Comparison of ENCODE assay signal across 18 cellular contexts in the genomic region with DNA sequence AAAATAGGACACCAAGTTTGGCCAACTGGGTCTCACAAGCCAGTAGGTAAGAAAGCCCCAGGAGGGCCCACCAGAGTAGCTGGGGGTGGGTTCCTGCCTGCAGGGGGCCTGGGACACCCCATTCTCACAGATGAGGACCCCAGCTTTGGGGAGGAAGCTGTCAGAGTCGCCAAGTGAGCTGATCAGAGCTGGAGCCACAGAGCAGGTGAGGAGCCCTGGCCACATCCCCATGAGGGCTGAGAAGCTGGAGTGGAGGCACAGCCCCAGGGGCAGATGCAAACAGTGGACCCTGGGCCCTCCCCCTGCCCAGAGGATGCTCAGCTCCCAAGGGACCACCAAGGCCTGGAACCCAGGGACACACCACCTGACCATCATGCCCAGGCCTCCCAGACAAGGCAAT. TPM values are rescaled to one million over a fixed set of nuclear protein-coding genes. Genes with fewer than 3 reads are reported as not detected.
DNase-seq lines count a peak whose midpoint lies in the region; ATAC-seq, FAIRE-seq and TF ChIP-seq lines count a peak whose summit lies in the region.
"Had no signal": no experiment of that assay in that cellular context is flagged by ENCODE, and none has a peak within 500 bp of the region (broad histone marks: within the 10 kb centered on the region; RNA-seq: fewer than 3 reads in every experiment).

No MANE protein-coding gene starts in this region.

- H3K4me3 ChIP-seq in H1 (ENCODE audit: extremely low read depth in 1 of 4, insufficient read depth in 2 of 4, low read depth in 3 of 4, low read length in 4 of 4) (no peak overlapping the region), ovary (no peak overlapping the region)
- H3K4me3 ChIP-seq in naive thymus-derived CD4-positive, alpha-beta T cell (ENCODE audit: low read length): no peak overlapping the region
- H3K4me3 ChIP-seq: GM23248 had no signal

- no peaks in the 10 kb centered on the region for H3K27me3 ChIP-seq in H1 (replicated peaks in 1 of 4; ENCODE audit: control insufficient read depth in 3 of 4, extremely low read depth in 1 of 4, insufficient read depth in 3 of 4, low read length in 3 of 4)
- no peaks in the 10 kb centered on the region for H3K27me3 ChIP-seq in naive thymus-derived CD4-positive, alpha-beta T cell (ENCODE audit: control insufficient read depth in 2 of 2, insufficient read depth in 2 of 2, low read length in 2 of 2)
- H3K27me3 ChIP-seq in ovary: no peaks in the 10 kb centered on the region

- H2BK120ac ChIP-seq in H1 (replicated peaks; ENCODE audit: low read depth, low read length): no peak overlapping the region

- H3K36me3 ChIP-seq in H1 (ENCODE audit: control insufficient read depth in 2 of 4, insufficient read depth in 4 of 4, low read length in 3 of 4): no peaks in the 10 kb centered on the region
- no peaks in the 10 kb centered on the region for H3K36me3 ChIP-seq in naive thymus-derived CD4-positive, alpha-beta T cell (ENCODE audit: control insufficient read depth in 2 of 3, insufficient read depth in 3 of 3, low read length in 3 of 3)
- no peaks in the 10 kb centered on the region for H3K36me3 ChIP-seq in ovary

- no peaks in the 10 kb centered on the region for H3K79me2 ChIP-seq in H1 (ENCODE audit: control insufficient read depth in 1 of 2, insufficient read depth in 2 of 2, low read length in 2 of 2)

- no peaks in the 10 kb centered on the region for H3K79me1 ChIP-seq in H1 (ENCODE audit: low read depth, low read length)

- CTCF ChIA-PET in H1 (lab: Charles Lee; ENCODE audit: partially characterized antibody): interaction anchor here (0.9 to 1.3 kb wide), 2 partner anchors 8 to 32 kb away, joined by 3 read pairs; no protein-coding TSS in a partner anchor
- CTCF ChIA-PET in naive thymus-derived CD4-positive, alpha-beta T cell (lab: Charles Lee): no interaction called here

- WGBS in H1 (ENCODE audit: extremely low coverage in 1 of 2, insufficient coverage in 1 of 2, insufficient read length in 1 of 2, insufficient replicate concordance in 2 of 2, low coverage in 1 of 2, low lambda C conversion rate in 2 of 2, missing lambda C conversion rate in 1 of 2), 2 experiments: 67% methylated on average over 1 of the region's 1 CpG; no CpG with 5 or more reads in 1 of the 2 experiments
- 72 to 76% methylated on average over 1 of the region's 1 CpG; no CpG with 5 or more reads in 1 of the 3 donors for WGBS in ovary, 3 donors

- H3K4me3 Mint-ChIP-seq in naive thymus-derived CD4-positive, alpha-beta T cell: no peak overlapping the region
- no peak overlapping the region for H3K4me3 Mint-ChIP-seq in stimulated activated effector memory CD8-positive, alpha-beta T cell treated with anti-CD3 and anti-CD28 coated beads, Interleukin-12 subunit alpha, Interleukin-12 subunit beta, amount 100 ng/mL, for 72 hours
- H3K4me3 Mint-ChIP-seq: CD4-positive, alpha-beta memory T cell; H9; HFFc6 had no signal

- H4K8ac ChIP-seq in H1 (ENCODE audit: extremely low read depth, insufficient read depth, low read length): peak overlapping the region; percentile 51; the same call in 1 of the 2 replicates

- H4K91ac ChIP-seq in H1 (replicated peaks; ENCODE audit: insufficient read length, low read length): no peak overlapping the region

- H3K14ac ChIP-seq in H1 (ENCODE audit: insufficient read length): no peak overlapping the region

- peaks cover 0 to 4% (median 0%) of the 10 kb centered on the region in 5 donors for H3K36me3 Mint-ChIP-seq in naive thymus-derived CD4-positive, alpha-beta T cell
- no peaks in the 10 kb centered on the region for H3K36me3 Mint-ChIP-seq in stimulated activated effector memory CD8-positive, alpha-beta T cell treated with anti-CD3 and anti-CD28 coated beads, Interleukin-12 subunit alpha, Interleukin-12 subunit beta, amount 100 ng/mL, for 72 hours
- H3K36me3 Mint-ChIP-seq: CD4-positive, alpha-beta memory T cell had no signal

- no peak for FAIRE-seq in H1 (lab: Jason Lieb, UNC)
- FAIRE-seq: GM12891, GM18507 had no signal

- intact Hi-C loops in naive thymus-derived CD4-positive, alpha-beta T cell (cut with micrococcal nuclease): no loop called here
- intact Hi-C loops in ovary (cut with DNase I): no loop called here

- no peak overlapping the region for H3K4me2 ChIP-seq in H1 (ENCODE audit: insufficient read depth in 1 of 2, low read depth in 2 of 2, low read length in 2 of 2)

- no peak overlapping the region for H3K56ac ChIP-seq in H1 (replicated peaks; ENCODE audit: insufficient read length, low read depth, low read length)

- 0 out of 2 replicates have a peak overlapping the region, but pooled peaks have one; percentile 39 for H2AK5ac ChIP-seq in H1 (ENCODE audit: low read depth, low read length)

- H4K20me1 ChIP-seq in H1 (replicated peaks in 1 of 2; ENCODE audit: control insufficient read depth in 1 of 2, insufficient read depth in 2 of 2, low read length in 2 of 2): no peaks in the 10 kb centered on the region

- H3K4me1 Mint-ChIP-seq in naive thymus-derived CD4-positive, alpha-beta T cell: no peaks in the 10 kb centered on the region
- no peaks in the 10 kb centered on the region for H3K4me1 Mint-ChIP-seq in stimulated activated effector memory CD8-positive, alpha-beta T cell treated with anti-CD3 and anti-CD28 coated beads, Interleukin-12 subunit alpha, Interleukin-12 subunit beta, amount 100 ng/mL, for 72 hours
- H3K4me1 Mint-ChIP-seq: CD4-positive, alpha-beta memory T cell had no signal

- no peak for TF ChIP-seq CTCF in H1 (IDR thresholded peaks at IDR 0.05; ENCODE audit: control extremely low read depth in 1 of 3, insufficient read depth in 1 of 3, low read depth in 1 of 3, low read length in 3 of 3)
- TF ChIP-seq CTCF in ovary (IDR thresholded peaks at IDR 0.05): no peak

- TF ChIP-seq POLR2A in H1 (IDR thresholded peaks at IDR 0.05; ENCODE audit: control extremely low read depth in 1 of 2, low read depth in 2 of 2, low read length in 2 of 2) (no peak), ovary (IDR thresholded peaks at IDR 0.05) (no peak)

- no peak overlapping the region for H3K4ac ChIP-seq in H1 (replicated peaks; ENCODE audit: insufficient read length, low read depth, low read length)

- H3K9me3 ChIP-seq in H1 (ENCODE audit: insufficient read depth in 2 of 2, low read depth in 1 of 2, low read length in 1 of 2): no peaks in the 10 kb centered on the region
- H3K9me3 ChIP-seq in naive thymus-derived CD4-positive, alpha-beta T cell (ENCODE audit: control insufficient read depth in 2 of 3, low read length in 3 of 3): no peaks in the 10 kb centered on the region
- no peaks in the 10 kb centered on the region for H3K9me3 ChIP-seq in ovary

- no peak overlapping the region for H2BK15ac ChIP-seq in H1 (ENCODE audit: low read length)

- H3K27ac Mint-ChIP-seq in naive thymus-derived CD4-positive, alpha-beta T cell: no peak overlapping the region
- no peak overlapping the region for H3K27ac Mint-ChIP-seq in stimulated activated effector memory CD8-positive, alpha-beta T cell treated with anti-CD3 and anti-CD28 coated beads, Interleukin-12 subunit alpha, Interleukin-12 subunit beta, amount 100 ng/mL, for 72 hours
- H3K27ac Mint-ChIP-seq: CD4-positive, alpha-beta memory T cell; H9; HFFc6 had no signal

- no peak for TF ChIP-seq RAD21 in H1 (IDR thresholded peaks at IDR 0.05 in 1 of 2, conservative IDR thresholded peaks at IDR 0.05 in 1 of 2; ENCODE audit: low read depth in 2 of 2, low read length in 2 of 2)

- H4K5ac ChIP-seq in H1 (ENCODE audit: insufficient read length, low read depth, low read length): no peak overlapping the region

- H3K9ac ChIP-seq in H1 (replicated peaks in 1 of 4; ENCODE audit: extremely low read depth in 1 of 4, low read depth in 3 of 4, low read length in 3 of 4): no peak overlapping the region
- H3K9ac ChIP-seq: GM23248 had no signal

- ATAC-seq in naive thymus-derived CD4-positive, alpha-beta T cell: peak; percentile 18
- peak; percentile 5 for ATAC-seq in stimulated activated effector memory CD8-positive, alpha-beta T cell treated with anti-CD3 and anti-CD28 coated beads, Interleukin-12 subunit alpha, Interleukin-12 subunit beta, amount 100 ng/mL, for 72 hours
- ATAC-seq in GM21786 (IDR thresholded peaks at IDR 0.05; ENCODE audit: unreplicated experiment): no peak

- no peak overlapping the region for H3K27ac ChIP-seq in H1 (ENCODE audit: low read depth, low read length)
- no peak overlapping the region for H3K27ac ChIP-seq in naive thymus-derived CD4-positive, alpha-beta T cell (ENCODE audit: low read depth, low read length)
- H3K27ac ChIP-seq in ovary: no peak overlapping the region
- H3K27ac ChIP-seq: GM23248 had no signal

- H2AFZ ChIP-seq in H1 (ENCODE audit: low read length): no peak overlapping the region
- H2AFZ ChIP-seq: GM23248 had no signal

- POLR2A ChIA-PET in H1 (lab: Charles Lee; ENCODE audit: partially characterized antibody): interaction anchor here (0.8 to 1.9 kb wide), 2 partner anchors 9 to 188 kb away, joined by 3 to 7 read pairs; partner anchors contain the start of gene ZNF670
- POLR2A ChIA-PET in naive thymus-derived CD4-positive, alpha-beta T cell (lab: Charles Lee): no interaction called here

- H2BK12ac ChIP-seq in H1 (ENCODE audit: low read depth, low read length): no peak overlapping the region

- no peak for TF ChIP-seq EP300 in H1 (IDR thresholded peaks at IDR 0.05; ENCODE audit: borderline replicate concordance in 1 of 2, low read depth in 2 of 2, low read length in 2 of 2)
- no peak for TF ChIP-seq EP300 in ovary (IDR thresholded peaks at IDR 0.05)

- H3K9me3 Mint-ChIP-seq in naive thymus-derived CD4-positive, alpha-beta T cell: peaks cover 0 to 19% (median 2%) of the 10 kb centered on the region in 11 donors
- no peaks in the 10 kb centered on the region for H3K9me3 Mint-ChIP-seq in stimulated activated effector memory CD8-positive, alpha-beta T cell treated with anti-CD3 and anti-CD28 coated beads, Interleukin-12 subunit alpha, Interleukin-12 subunit beta, amount 100 ng/mL, for 72 hours

- H2BK5ac ChIP-seq in H1 (ENCODE audit: low read depth, low read length): no peak overlapping the region; the same call in 1 of the 2 replicates

- H3K23me2 ChIP-seq in H1 (ENCODE audit: low read depth, low read length): no peaks in the 10 kb centered on the region

- H3K4me1 ChIP-seq in H1 (replicated peaks in 1 of 4; ENCODE audit: control insufficient read depth in 3 of 4, insufficient read depth in 4 of 4, low read length in 3 of 4): peaks cover 0 to 6% (median 0%) of the 10 kb centered on the region in 4 experiments; a peak in 2 of 7 replicates
- no peaks in the 10 kb centered on the region for H3K4me1 ChIP-seq in naive thymus-derived CD4-positive, alpha-beta T cell (ENCODE audit: control insufficient read depth in 2 of 2, insufficient read depth in 2 of 2, low read length in 2 of 2)
- no peaks in the 10 kb centered on the region for H3K4me1 ChIP-seq in ovary (ENCODE audit: insufficient read depth)

- H3K27me3 Mint-ChIP-seq in naive thymus-derived CD4-positive, alpha-beta T cell: peaks cover 0 to 9% (median 7%) of the 10 kb centered on the region in 5 donors

- no peak overlapping the region for H3K18ac ChIP-seq in H1 (ENCODE audit: extremely low read depth, low read length)

- no peak overlapping the region for H3K23ac ChIP-seq in H1 (ENCODE audit: insufficient read length)

- H2BK20ac ChIP-seq in H1 (ENCODE audit: low read length): no peak overlapping the region

- no peak for DNase-seq in H1 (ENCODE audit: low read depth in 1 of 2, low spot score in 2 of 2)
- no peak for DNase-seq in naive thymus-derived CD4-positive, alpha-beta T cell
- DNase-seq in stimulated activated effector memory CD8-positive, alpha-beta T cell treated with anti-CD3 and anti-CD28 coated beads, Interleukin-12 subunit alpha, Interleukin-12 subunit beta, amount 100 ng/mL, for 72 hours (ENCODE audit: low spot score in 2 of 2): no peak
- no peak for DNase-seq in SKM-1 treated with dmso at 0.1 percent for 144 hours (lab: John Stamatoyannopoulos, UW; ENCODE audit: unreplicated experiment)
- no peak for DNase-seq in ovary
- DNase-seq: C1 segment of cervical spinal cord; Calu3; CD4-positive, alpha-beta memory T cell; COR-L47; DMS53; DMS79 treated with DMSO at 0.1 percent for 48 hours; GF-D8; GM23248; H9; HFFc6 had no signal

RNA-seq across cellular contexts. Expression of gene ZNF670, which starts 8.6 kb away (rescaled TPM):
- 11.7 and 15.4 TPM in 2 replicates for total RNA-seq in H1 (2021; fragmentation: NEBNext Ultra II Directional; extraction: Animal tissue kit (Norgen Biotek cat#: 25700))
- polyA plus RNA-seq in H1 (2011; rRNA removed) (1.5 and 2.8 TPM in 2 replicates), ovary (1 to 10 TPM; 2.7 to 3.1 TPM)
- 3.9 TPM for polyA plus RNA-seq in H1 (2011; cell fraction: cytosol; rRNA removed)
- polyA plus RNA-seq in H1 (2011; cell fraction: nucleus; rRNA removed): 0.97 TPM
- 5.4 to 9.7 TPM (median 5.7 TPM) in 4 replicates for polyA plus RNA-seq in H1 (2012, experiment 1 of 2)
- polyA plus RNA-seq in H1 (2012, experiment 2 of 2): 0.46 TPM
- polyA plus RNA-seq in H1 (2013, experiment 1 of 2): 6.3 TPM
- polyA plus RNA-seq in H1 (2013, experiment 2 of 2): 6.7 TPM
- 5.4 and 9.3 TPM in 2 replicates for polyA minus RNA-seq in H1 (2011; rRNA and poly(A)+ RNA removed)
- polyA minus RNA-seq in H1 (2011; cell fraction: cytosol; rRNA and poly(A)+ RNA removed): 5.1 TPM
- 7.4 TPM for polyA minus RNA-seq in H1 (2011; cell fraction: nucleus; rRNA and poly(A)+ RNA removed)
- total RNA-seq in naive thymus-derived CD4-positive, alpha-beta T cell: 1 to 10 TPM in 3 of 5 experiments, under 1 TPM in 2; 0.56 to 4.0 (median 1.1) TPM
- polyA plus RNA-seq in naive thymus-derived CD4-positive, alpha-beta T cell: 1 to 10 TPM; 1.6 to 2.6 TPM
- 1 to 10 TPM; 1.3 to 5.3 (median 4.4) TPM for total RNA-seq in ovary

RNA-seq across cellular contexts. Expression of gene ZNF669, which starts 16.9 kb away (rescaled TPM):
- total RNA-seq in H1 (2021; fragmentation: NEBNext Ultra II Directional; extraction: Animal tissue kit (Norgen Biotek cat#: 25700)): 19.6 and 20.3 TPM in 2 replicates
- 3.8 and 4.8 TPM in 2 replicates for polyA plus RNA-seq in H1 (2011; rRNA removed)
- polyA plus RNA-seq in H1 (2011; cell fraction: cytosol; rRNA removed): 6.7 TPM
- 4.8 TPM for polyA plus RNA-seq in H1 (2011; cell fraction: nucleus; rRNA removed)
- polyA plus RNA-seq in H1 (2012, experiment 1 of 2): 7.8 to 11.6 TPM (median 9.9 TPM) in 4 replicates
- polyA plus RNA-seq in H1 (2012, experiment 2 of 2): 2.4 TPM
- 12.2 TPM for polyA plus RNA-seq in H1 (2013, experiment 1 of 2)
- 14.2 TPM for polyA plus RNA-seq in H1 (2013, experiment 2 of 2)
- 10.3 and 12.9 TPM in 2 replicates for polyA minus RNA-seq in H1 (2011; rRNA and poly(A)+ RNA removed)
- 11.7 TPM for polyA minus RNA-seq in H1 (2011; cell fraction: cytosol; rRNA and poly(A)+ RNA removed)
- polyA minus RNA-seq in H1 (2011; cell fraction: nucleus; rRNA and poly(A)+ RNA removed): 17.2 TPM
- total RNA-seq in naive thymus-derived CD4-positive, alpha-beta T cell: 10 to 100 TPM in 3 of 5 experiments, 1 to 10 TPM in 2; 7.9 to 15.8 (median 11.5) TPM
- polyA plus RNA-seq in naive thymus-derived CD4-positive, alpha-beta T cell: 10 to 100 TPM; 15.9 to 22.6 TPM
- total RNA-seq in ovary: 10 to 100 TPM in 2 of 7 donors, 1 to 10 TPM in 5; 5.0 to 11.5 (median 7.3) TPM
- polyA plus RNA-seq in ovary: 10 to 100 TPM in 1 of 2 donors, 1 to 10 TPM in 1; 7.3 to 10.0 TPM
